Comparison of ENCODE assay signal across 8 cellular contexts in the genomic region with DNA sequence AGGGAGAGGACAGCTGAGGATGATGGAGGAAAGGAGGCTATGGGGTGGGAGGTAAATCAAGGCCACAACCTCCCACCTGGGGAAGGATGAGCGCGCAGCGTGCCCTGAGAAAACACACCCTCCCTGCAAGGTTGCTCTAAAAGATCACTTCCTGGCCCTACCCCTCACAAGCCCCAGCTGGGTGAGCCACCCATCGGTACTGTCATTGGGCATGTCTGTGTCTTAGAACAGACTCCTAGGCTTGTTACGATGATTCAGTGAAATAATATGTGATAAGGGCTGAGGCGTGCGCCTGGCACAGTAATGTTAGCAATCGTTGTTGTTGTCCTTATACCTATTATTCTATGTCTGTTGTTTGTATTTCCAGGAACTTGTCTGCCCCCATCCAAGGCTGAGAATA.
DNase-seq lines count a peak whose midpoint lies in the region; ATAC-seq and TF ChIP-seq lines count a peak whose summit lies in the region.

No MANE protein-coding gene starts in this region.

- H3F3A ChIP-seq in PC-9 (ENCODE audit: insufficient read depth, low read depth) = peaks cover 36% of the 10 kb centered on the region

- POLR2A ChIA-PET in PC-9 (lab: Charles Lee; ENCODE audit: unreplicated experiment) = no interaction called here

- H3K9me3 ChIP-seq in PC-9 (ENCODE audit: insufficient read depth, low read depth) (no peaks in the 10 kb centered on the region), mammary epithelial cell (replicated peaks; ENCODE audit: insufficient read depth, low read length) (no peaks in the 10 kb centered on the region), testis (no peaks in the 10 kb centered on the region)

- ATAC-seq in omental fat pad (ENCODE audit: low FRiP score) = peak; percentile 67

- BruUV-seq in Calu3 (replicated peaks; lab: Mats Ljungman, UMichigan) (no TSS peak), PC-9 (replicated peaks; lab: Mats Ljungman, UMichigan) (no TSS peak), mammary epithelial cell (replicated peaks; lab: Mats Ljungman, UMichigan) (no TSS peak)

- no peak for TF ChIP-seq CTCF in Calu3 (IDR thresholded peaks at IDR 0.05; ENCODE audit: unreplicated experiment)
- TF ChIP-seq CTCF in PC-9 (conservative IDR thresholded peaks at IDR 0.05) = no peak
- no peak for TF ChIP-seq CTCF in mammary epithelial cell (conservative IDR thresholded peaks at IDR 0.05 in 1 of 2, IDR thresholded peaks at IDR 0.05 in 1 of 2; ENCODE audit: extremely low read depth in 1 of 2, insufficient read depth in 1 of 2, low read depth in 1 of 2, low read length in 2 of 2)
- no peak for TF ChIP-seq CTCF in omental fat pad (IDR thresholded peaks at IDR 0.05)
- TF ChIP-seq CTCF in testis (IDR thresholded peaks at IDR 0.05) = no peak

- H2AFZ ChIP-seq in PC-9 (no peak overlapping the region), mammary epithelial cell (ENCODE audit: low read depth, low read length) (no peak overlapping the region)

- H3K27me3 Mint-ChIP-seq in Calu3 (ENCODE audit: unreplicated experiment) = no peaks in the 10 kb centered on the region

- no peak overlapping the region for H3K27ac Mint-ChIP-seq in Calu3 (ENCODE audit: unreplicated experiment)

- no peak overlapping the region for H3K9ac ChIP-seq in mammary epithelial cell (ENCODE audit: insufficient read depth, low read length)

- in situ Hi-C loops in mammary epithelial cell (cut with MboI; ENCODE audit: low sequenced_read_pairs in 2 of 2) = no loop called here

- H3K4me1 ChIP-seq in PC-9 (replicated peaks; ENCODE audit: insufficient read depth) = peaks cover 57% of the 10 kb centered on the region
- peaks cover 36% of the 10 kb centered on the region for H3K4me1 ChIP-seq in mammary epithelial cell (ENCODE audit: insufficient read depth, low read length)
- peaks cover 31% of the 10 kb centered on the region for H3K4me1 ChIP-seq in testis

- CTCF ChIA-PET in Calu3 (lab: Charles Lee) (interaction anchor here (1.4 to 1.8 kb wide), 3 partner anchors 9 to 27 kb away, joined by 4 to 5 read pairs (median 5); no protein-coding TSS in a partner anchor), PC-9 (lab: Charles Lee) (interaction anchor here (0.6 kb wide), 1 partner anchor 105 kb away, joined by 3 read pairs; no protein-coding TSS in a partner anchor), mammary epithelial cell (lab: Charles Lee; ENCODE audit: low non-redundant PET) (interaction anchor here (0.5 to 0.7 kb wide), 4 partner anchors 13 to 40 kb away, joined by 3 to 6 read pairs (median 4); no protein-coding TSS in a partner anchor)

- dilution Hi-C loops in mammary epithelial cell (cut with HindIII; ENCODE audit: low sequenced_read_pairs) = no loop called here

- H4K20me1 ChIP-seq in PC-9 (ENCODE audit: insufficient read depth) (no peaks in the 10 kb centered on the region), mammary epithelial cell (ENCODE audit: insufficient read depth, low read length) (no peaks in the 10 kb centered on the region)

- H3K36me3 ChIP-seq in PC-9 (ENCODE audit: low read depth) (no peaks in the 10 kb centered on the region), mammary epithelial cell (ENCODE audit: insufficient read depth, low read length) (no peaks in the 10 kb centered on the region), testis (ENCODE audit: low read depth, missing control alignments) (no peaks in the 10 kb centered on the region)

- H3K9me3 Mint-ChIP-seq in Calu3 (ENCODE audit: low read depth, unreplicated experiment) = no peaks in the 10 kb centered on the region

- H3K79me2 ChIP-seq in PC-9 (ENCODE audit: low read depth) = no peaks in the 10 kb centered on the region
- H3K79me2 ChIP-seq in mammary epithelial cell (ENCODE audit: insufficient read depth, low read length) = no peaks in the 10 kb centered on the region

- H3K4me2 ChIP-seq in PC-9 (peak overlapping the region; percentile 57), mammary epithelial cell (ENCODE audit: insufficient read depth, low read depth, low read length) (peak overlapping the region; percentile 44)

- peak overlapping the region; percentile 19; the same call in 1 of the 2 replicates for H3K27ac ChIP-seq in PC-9
- H3K27ac ChIP-seq in mammary epithelial cell (ENCODE audit: insufficient read depth, low read depth, low read length) = peak overlapping the region; percentile 85
- H3K27ac ChIP-seq in testis = peak overlapping the region in 1 of 2 donors; percentile 65

- no peak for TF ChIP-seq POLR2A in testis (IDR thresholded peaks at IDR 0.05)

- no peaks in the 10 kb centered on the region for H3K27me3 ChIP-seq in PC-9 (ENCODE audit: insufficient read depth, low read depth)
- H3K27me3 ChIP-seq in mammary epithelial cell (ENCODE audit: insufficient read depth, low read length) = no peaks in the 10 kb centered on the region
- no peaks in the 10 kb centered on the region for H3K27me3 ChIP-seq in testis

- H3K4me1 Mint-ChIP-seq in Calu3 (ENCODE audit: low read depth, unreplicated experiment) = peaks cover 29% of the 10 kb centered on the region

- H3K36me3 Mint-ChIP-seq in Calu3 (ENCODE audit: insufficient read depth, unreplicated experiment) = no peaks in the 10 kb centered on the region

- H3K4me3 ChIP-seq in PC-9 (no peak overlapping the region), mammary epithelial cell (replicated peaks in 1 of 3; ENCODE audit: insufficient read depth in 1 of 3, low read depth in 2 of 3, low read length in 3 of 3) (no peak overlapping the region), testis (no peak overlapping the region)

- DNase-seq in Calu3 (peak; percentile 62), PC-9 (peak; percentile 74 to 91), mammary epithelial cell (peak; percentile 89), omental fat pad (ENCODE audit: low spot score) (no peak), NCI-H2081 treated with DMSO at 0.1 percent for 48 hours (lab: John Stamatoyannopoulos, UW) (no peak), DMS153 (lab: John Stamatoyannopoulos, UW) (no peak), testis (no peak)
- DNase-seq in effector CD8-positive, alpha-beta T cell (lab: John Stamatoyannopoulos, UW) = no peak

- H3K9me2 ChIP-seq in PC-9 (ENCODE audit: insufficient read depth) = no peaks in the 10 kb centered on the region

- intact Hi-C loops in Calu3 (cut with micrococcal nuclease; ENCODE audit: unreplicated experiment) (no loop called here), PC-9 (cut with micrococcal nuclease; ENCODE audit: unreplicated experiment) (loop anchor here (1.0 kb wide), 1 partner anchor 35 kb away; no protein-coding TSS in a partner anchor), mammary epithelial cell (cut with micrococcal nuclease) (loop anchor here (1.0 kb wide), 3 partner anchors 24 to 80 kb away; no protein-coding TSS in a partner anchor), testis (cut with DNase I; ENCODE audit: low total_unique reads) (no loop called here)

- no peak overlapping the region for H3K4me3 Mint-ChIP-seq in Calu3 (ENCODE audit: low read depth, unreplicated experiment)

- WGBS in mammary epithelial cell (ENCODE audit: low coverage, missing lambda C conversion rate) = 4% methylated on average over 8 of the region's 8 CpGs
- WGBS in testis, 2 donors = 55 to 56% methylated on average over 8 of the region's 8 CpGs

Comparison
In these comparisons a context has a peak if more than half of its experiments do, and no peak if none do; other contexts are left out.
1. DNase-seq: peak in Calu3 (single experiment), PC-9 (2 of 2) and mammary epithelial cell (single experiment); none in omental fat pad (single experiment), NCI-H2081 treated with DMSO at 0.1 percent for 48 hours (single experiment), DMS153 (single experiment), effector CD8-positive, alpha-beta T cell (single experiment) and testis (single experiment).
2. intact Hi-C loops: an anchor here in PC-9 (1.0 kb wide) and mammary epithelial cell (1.0 kb wide); none called in Calu3 and testis.